Comparison of ENCODE assay signal across 19 cellular contexts in genomic region chr1:191869790-191870312, GRCh38.
DNase-seq lines count a peak whose midpoint lies in the region; ATAC-seq and TF ChIP-seq lines count a peak whose summit lies in the region.
"Had no signal": no experiment of that assay in that cellular context is flagged by ENCODE, and none has a peak within 500 bp of the region (broad histone marks: within the 10 kb centered on the region; RNA-seq: fewer than 3 reads in every experiment).

No MANE protein-coding gene starts in this region.

- H3K27me3 ChIP-seq in Loucy (ENCODE audit: insufficient read depth, low read length, poor library complexity, severe bottlenecking), result no peaks in the 10 kb centered on the region
- H3K27me3 ChIP-seq in CD8-positive, alpha-beta T cell (ENCODE audit: insufficient read depth, low read length), result no peaks in the 10 kb centered on the region
- H3K27me3 ChIP-seq: BLaER1 treated with 17β-estradiol and CSF1 and Interleukin-3, amounts not matched to agents 10 nM and 100 nM had no signal

- no peaks in the 10 kb centered on the region for H3F3A ChIP-seq in Loucy (ENCODE audit: low read depth)

- POLR2A ChIA-PET in CD8-positive, alpha-beta T cell (lab: Charles Lee), result no interaction called here

- H3K4me3 Mint-ChIP-seq in CD8-positive, alpha-beta T cell, result no peak overlapping the region

- no peak for DNase-seq in SHP77 (lab: John Stamatoyannopoulos, UW)
- DNase-seq in CD8-positive, alpha-beta T cell, result no peak
- no peak for DNase-seq in activated naive CD4-positive, alpha-beta T cell treated with anti-CD3 and anti-CD28 coated beads, Interleukin-2, amount 50 U/mL, for 16 hours
- DNase-seq: DMS79, GOT3, KBM-7, NCI-H1048, NCI-H1436, NCI-H1930, NCI-H526, SW 1271, T-helper 2 cell had no signal

- H3K4me1 Mint-ChIP-seq in CD8-positive, alpha-beta T cell (ENCODE audit: low read depth), result no peaks in the 10 kb centered on the region

- TF ChIP-seq CTCF in Loucy (conservative IDR thresholded peaks at IDR 0.05; ENCODE audit: low read length), result no peak
- TF ChIP-seq CTCF in CD8-positive, alpha-beta T cell (IDR thresholded peaks at IDR 0.05), result no peak

- no peaks in the 10 kb centered on the region for H4K20me1 ChIP-seq in Loucy (ENCODE audit: insufficient read depth, low read length, poor library complexity, severe bottlenecking)
- H4K20me1 ChIP-seq: BLaER1 treated with 17β-estradiol and CSF1 and Interleukin-3, amounts not matched to agents 10 nM and 100 nM had no signal

- H3K4me3 ChIP-seq in Loucy (ENCODE audit: low read length, poor library complexity, severe bottlenecking), result no peak overlapping the region
- no peak overlapping the region for H3K4me3 ChIP-seq in CD8-positive, alpha-beta T cell (ENCODE audit: low read depth, low read length)
- H3K4me3 ChIP-seq: BLaER1 treated with 17β-estradiol and CSF1 and Interleukin-3, amounts not matched to agents 10 nM and 100 nM had no signal

- H2AFZ ChIP-seq in Loucy (ENCODE audit: low read length), result peak overlapping the region; percentile 25

- no peak overlapping the region for H3K9ac ChIP-seq in Loucy (ENCODE audit: low read depth, low read length, poor library complexity, severe bottlenecking)
- H3K9ac ChIP-seq: BLaER1 treated with 17β-estradiol and CSF1 and Interleukin-3, amounts not matched to agents 10 nM and 100 nM had no signal

- peak; percentile 21 for ATAC-seq in GM18517 (IDR thresholded peaks at IDR 0.05; ENCODE audit: unreplicated experiment)
- ATAC-seq in HG02588 (IDR thresholded peaks at IDR 0.05; ENCODE audit: unreplicated experiment), result peak; percentile 14
- ATAC-seq in HG03565 (IDR thresholded peaks at IDR 0.05; ENCODE audit: unreplicated experiment), result no peak
- no peak for ATAC-seq in CD8-positive, alpha-beta T cell
- ATAC-seq: HCT116, Panc1 had no signal

- no peak overlapping the region for H3K27ac Mint-ChIP-seq in CD8-positive, alpha-beta T cell

- H3K9me2 ChIP-seq in Loucy (replicated peaks; ENCODE audit: low read depth, low read length), result no peaks in the 10 kb centered on the region

- H3K9me3 Mint-ChIP-seq in CD8-positive, alpha-beta T cell, result peaks cover 9% of the 10 kb centered on the region

- no peak overlapping the region for H3K27ac ChIP-seq in CD8-positive, alpha-beta T cell (ENCODE audit: low read depth, low read length)

- intact Hi-C loops in CD8-positive, alpha-beta T cell (cut with DNase I, micrococcal nuclease), result no loop called here

- no peak overlapping the region for H3K4me2 ChIP-seq in Loucy (ENCODE audit: low read depth, low read length, poor library complexity, severe bottlenecking)

- no peaks in the 10 kb centered on the region for H3K4me1 ChIP-seq in Loucy (ENCODE audit: insufficient read depth, low read length, poor library complexity, severe bottlenecking)
- H3K4me1 ChIP-seq in CD8-positive, alpha-beta T cell (ENCODE audit: insufficient read depth, low read length), result no peaks in the 10 kb centered on the region

- no peaks in the 10 kb centered on the region for H3K36me3 ChIP-seq in Loucy (ENCODE audit: insufficient read depth, low read length)
- H3K36me3 ChIP-seq in CD8-positive, alpha-beta T cell (ENCODE audit: insufficient read depth, low read length), result no peaks in the 10 kb centered on the region
- H3K36me3 ChIP-seq: BLaER1 treated with 17β-estradiol and CSF1 and Interleukin-3, amounts not matched to agents 10 nM and 100 nM had no signal

- H3K27me3 Mint-ChIP-seq in CD8-positive, alpha-beta T cell (ENCODE audit: low read depth), result no peaks in the 10 kb centered on the region

- no peaks in the 10 kb centered on the region; the same call in 1 of the 2 replicates for H3K9me3 ChIP-seq in Loucy (ENCODE audit: insufficient read depth, low read depth, low read length)
- no peaks in the 10 kb centered on the region for H3K9me3 ChIP-seq in CD8-positive, alpha-beta T cell (ENCODE audit: low read length)

- CTCF ChIA-PET in CD8-positive, alpha-beta T cell (lab: Charles Lee), result no interaction called here

- no peaks in the 10 kb centered on the region for H3K79me2 ChIP-seq in Loucy (ENCODE audit: insufficient read depth, low read length)

- no peaks in the 10 kb centered on the region for H3K36me3 Mint-ChIP-seq in CD8-positive, alpha-beta T cell

Comparison
In these comparisons a context has a peak if more than half of its experiments do, and no peak if none do; other contexts are left out.
1. ATAC-seq: peak in GM18517 (single experiment) and HG02588 (single experiment); none in HG03565 (single experiment) and CD8-positive, alpha-beta T cell (single experiment).